In genomic region chr14:38210168-38210567, GRCh38 we compare ENCODE assay signal across 1 cellular context.
TF ChIP-seq lines count a peak whose summit lies in the region.

No MANE protein-coding gene starts in this region.

TF ChIP-seq in liver, 16 proteins besides CTCF, POLR2A, EP300 and RAD21 (continued from another document):
- TF ChIP-seq, protein P1, sequence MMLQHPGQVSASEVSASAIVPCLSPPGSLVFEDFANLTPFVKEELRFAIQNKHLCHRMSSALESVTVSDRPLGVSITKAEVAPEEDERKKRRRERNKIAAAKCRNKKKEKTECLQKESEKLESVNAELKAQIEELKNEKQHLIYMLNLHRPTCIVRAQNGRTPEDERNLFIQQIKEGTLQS (IDR thresholded peaks at IDR 0.05), result no peak
